Comparison of ENCODE assay signal across 10 cellular contexts in the genomic region with DNA sequence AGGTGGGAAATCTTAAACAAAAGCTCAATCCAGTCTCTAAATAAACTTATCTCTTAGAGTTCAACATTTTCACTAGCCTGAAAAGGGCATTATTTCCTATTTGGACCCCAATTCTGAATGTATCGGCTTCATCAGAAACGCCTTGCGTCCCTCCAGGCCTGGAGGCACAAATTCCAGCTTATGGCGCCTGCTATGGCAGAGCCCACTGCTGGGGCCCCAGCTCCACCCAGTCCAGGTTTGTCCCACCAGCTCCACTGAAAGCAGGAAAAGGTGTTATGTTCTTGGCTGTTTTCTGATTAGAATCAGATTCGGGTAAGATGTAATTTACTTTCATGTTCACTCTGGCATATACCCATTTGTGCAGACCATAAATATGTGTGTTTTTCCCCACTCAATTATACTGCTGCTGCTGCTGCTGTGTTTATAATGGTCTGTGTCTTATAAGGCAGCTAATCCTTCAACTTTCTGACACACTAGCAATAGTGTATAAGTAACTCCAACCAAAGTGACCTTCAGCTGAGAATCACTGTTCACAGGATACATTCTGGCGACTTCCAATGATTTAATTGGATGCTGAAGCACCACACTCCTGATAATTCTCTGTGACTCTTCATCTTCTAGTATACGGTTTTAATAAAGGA. TPM values are rescaled to one million over a fixed set of nuclear protein-coding genes. Genes with fewer than 3 reads are reported as not detected.
A peak's percentile ranks its signal among the peaks of the same experiment; 100 is the strongest.
DNase-seq lines count a peak whose midpoint lies in the region; ATAC-seq, FAIRE-seq and TF ChIP-seq lines count a peak whose summit lies in the region.
"Had no signal": no experiment of that assay in that cellular context is flagged by ENCODE, and none has a peak within 500 bp of the region (broad histone marks: within the 10 kb centered on the region; RNA-seq: fewer than 3 reads in every experiment).

No MANE protein-coding gene starts in this region.

- no peak overlapping the region for H4K8ac ChIP-seq in H9 (replicated peaks; ENCODE audit: insufficient read length, low read depth, low read length)

- DNase-seq in HCT116 (ENCODE audit: low read depth, low spot score): no peak
- DNase-seq in K562 (ENCODE audit: extremely low read depth in 1 of 4, low spot score in 3 of 4): no peak
- DNase-seq in NCI-H2081 treated with DMSO at 0.1 percent for 48 hours (lab: John Stamatoyannopoulos, UW): no peak
- DNase-seq in H9: no peak
- DNase-seq in ecto neural progenitor cell (ENCODE audit: low spot score): no peak
- DNase-seq: activated CD8-positive, alpha-beta memory T cell treated with anti-CD3 and anti-CD28 coated beads, Interleukin-2, amount 10 ng/mL, durations not matched to agents 7 days and 5 days had no signal

- no peak for TF ChIP-seq EP300 in K562 (IDR thresholded peaks at IDR 0.05; ENCODE audit: low read length)

- H3K23ac ChIP-seq in H9 (ENCODE audit: insufficient read length, low read depth, low read length): no peak overlapping the region

- RAD21 ChIA-PET in HCT116 (lab: Charles Lee; ENCODE audit: low non-redundant PET in 1 of 2, low total read pairs in 2 of 2, uncharacterized antibody in 2 of 2, unreplicated experiment in 2 of 2): no interaction called here

- no peak overlapping the region for H2AK5ac ChIP-seq in H9 (ENCODE audit: insufficient read length, low read length)

- intact Hi-C loops in HCT116 (cut with micrococcal nuclease) (loop anchor here (5.0 kb wide), 1 partner anchor 823 kb away; no protein-coding TSS in a partner anchor), K562 (cut with micrococcal nuclease) (no loop called here)

- H3K27ac ChIP-seq in 22Rv1 (peak overlapping the region; percentile 90), HCT116 (ENCODE audit: low read depth, low read length) (no peak overlapping the region), K562 (ENCODE audit: extremely low read depth, low read depth, low read length) (no peak overlapping the region), H9 (ENCODE audit: insufficient read length, low read depth, low read length) (no peak overlapping the region)

- TF ChIP-seq CTCF in 22Rv1 (IDR thresholded peaks at IDR 0.05): no peak
- no peak for TF ChIP-seq CTCF in HCT116 (IDR thresholded peaks at IDR 0.05 in 2 of 3, conservative IDR thresholded peaks at IDR 0.05 in 1 of 3; ENCODE audit: borderline replicate concordance in 1 of 3, insufficient read depth in 1 of 3, low read depth in 2 of 3, low read length in 2 of 3)
- TF ChIP-seq CTCF in K562 (IDR thresholded peaks at IDR 0.05 in 2 of 3, conservative IDR thresholded peaks at IDR 0.05 in 1 of 3; ENCODE audit: insufficient read depth in 2 of 3, low read depth in 1 of 3, low read length in 3 of 3): no peak
- no peak for TF ChIP-seq CTCF in H9 (conservative IDR thresholded peaks at IDR 0.05)

- in situ Hi-C loops in K562 (cut with MboI): no loop called here

- no peak overlapping the region for H4K91ac ChIP-seq in H9 (ENCODE audit: insufficient read length, low read depth, low read length)

- TF ChIP-seq RAD21 in HCT116 (IDR thresholded peaks at IDR 0.05; ENCODE audit: low read depth) (no peak), K562 (CRISPR knock-in tag; conservative IDR thresholded peaks at IDR 0.05 in 1 of 2, IDR thresholded peaks at IDR 0.05 in 1 of 2) (no peak)

- CTCF ChIA-PET in HCT116 (lab: Charles Lee) (no interaction called here), K562 (lab: Yijun Ruan, JAX; ENCODE audit: low intra/inter-chr PET ratio) (no interaction called here)

- H3T11ph ChIP-seq in H9 (ENCODE audit: low read length): no peak overlapping the region

- no peaks in the 10 kb centered on the region for H3K9me1 ChIP-seq in K562 (ENCODE audit: control insufficient read depth, insufficient read depth, low read length)

- H3K79me2 ChIP-seq in HCT116 (ENCODE audit: insufficient read depth, low read length) (peaks cover 55% of the 10 kb centered on the region), K562 (ENCODE audit: control insufficient read depth, insufficient read depth, low read length) (peaks cover 45% of the 10 kb centered on the region), H9 (ENCODE audit: insufficient read depth, low read length) (peaks cover 7% of the 10 kb centered on the region; the same call in 1 of the 2 replicates)

- H3K4me1 ChIP-seq in HCT116 (ENCODE audit: control insufficient read depth in 1 of 2, insufficient read depth in 2 of 2, low read length in 2 of 2) (peaks cover 4 to 41% of the 10 kb centered on the region in 2 experiments; a peak in 3 of 4 replicates), K562 (replicated peaks in 1 of 2; ENCODE audit: control insufficient read depth in 2 of 2, insufficient read depth in 2 of 2, low read length in 2 of 2) (peaks cover 15 to 21% of the 10 kb centered on the region in 2 experiments; a peak in 3 of 5 replicates), mononuclear cell (ENCODE audit: insufficient read depth, low read length) (peaks cover 58% of the 10 kb centered on the region), H9 (ENCODE audit: insufficient read depth, low read length) (peaks cover 9% of the 10 kb centered on the region; the same call in 1 of the 2 replicates)

- no peak overlapping the region for H3K56ac ChIP-seq in H9 (ENCODE audit: insufficient read length, low read depth, low read length)

- POLR2A ChIA-PET in HCT116 (lab: Charles Lee): no interaction called here
- POLR2A ChIA-PET in K562 (lab: Yijun Ruan, JAX): interaction anchor here (0.5 to 1.3 kb wide), 6 partner anchors 9 to 72 kb away, joined by 3 to 4 read pairs (median 3); no protein-coding TSS in a partner anchor

- H3K9me3 ChIP-seq in HCT116 (ENCODE audit: control insufficient read depth in 1 of 2, insufficient read depth in 1 of 2, low read depth in 1 of 2, low read length in 2 of 2) (no peaks in the 10 kb centered on the region), K562 (replicated peaks; ENCODE audit: control insufficient read depth, insufficient read depth, low read depth, low read length) (no peaks in the 10 kb centered on the region), mononuclear cell (ENCODE audit: low read depth, low read length) (no peaks in the 10 kb centered on the region), H9 (ENCODE audit: control insufficient read depth, low read depth, low read length) (no peaks in the 10 kb centered on the region)

- H3K23me2 ChIP-seq in H9 (ENCODE audit: insufficient read length, low read depth, low read length, poor library complexity, severe bottlenecking): peaks cover 8% of the 10 kb centered on the region

- no peak for FAIRE-seq in K562 (lab: Jason Lieb, UNC)
- FAIRE-seq: GM19239 had no signal

- peaks cover 12 to 21% (median 16%) of the 10 kb centered on the region in 3 experiments; a peak in 6 of 7 replicates for H3K36me3 Mint-ChIP-seq in H9 (ENCODE audit: insufficient read depth in 1 of 3, low read depth in 3 of 3)
- H3K36me3 Mint-ChIP-seq: activated CD8-positive, alpha-beta memory T cell treated with anti-CD3 and anti-CD28 coated beads, Interleukin-2, amount 10 ng/mL, durations not matched to agents 7 days and 5 days had no signal

- H3K4me1 Mint-ChIP-seq in H9: peaks cover 36 to 40% of the 10 kb centered on the region in 2 experiments

- no peak for TF ChIP-seq POLR2A in HCT116 (IDR thresholded peaks at IDR 0.05; ENCODE audit: borderline replicate concordance, extremely low read depth, insufficient read depth, insufficient read length)
- no peak for TF ChIP-seq POLR2A in K562 (conservative IDR thresholded peaks at IDR 0.05)

- H3K36me3 ChIP-seq in HCT116 (ENCODE audit: control insufficient read depth in 1 of 2, insufficient read depth in 2 of 2, low read length in 2 of 2): 0 out of 4 replicates have a peak, but pooled peaks cover 0 to 2% of the 10 kb centered on the region in 2 experiments
- H3K36me3 ChIP-seq in K562 (ENCODE audit: control insufficient read depth, insufficient read depth, low read length): no peaks in the 10 kb centered on the region

- no peak overlapping the region for H3K4me2 ChIP-seq in HCT116 (ENCODE audit: low read length)
- H3K4me2 ChIP-seq in K562 (ENCODE audit: insufficient read depth, low read length): peak overlapping the region; percentile 8; the same call in 1 of the 2 replicates
- H3K4me2 ChIP-seq in H9 (ENCODE audit: insufficient read depth, insufficient read length, low read length): no peak overlapping the region

- no peak overlapping the region for H3K4me3 ChIP-seq in HCT116 (replicated peaks in 1 of 2; ENCODE audit: low read depth in 1 of 2, low read length in 2 of 2)
- H3K4me3 ChIP-seq in K562: no peak overlapping the region
- H3K4me3 ChIP-seq in mononuclear cell (ENCODE audit: low read length): peak overlapping the region; percentile 7

- no peaks in the 10 kb centered on the region for H3K9me3 Mint-ChIP-seq in H9

- H4K5ac ChIP-seq in H9 (ENCODE audit: insufficient read length, low read depth, low read length): no peak overlapping the region

- peaks cover 2% of the 10 kb centered on the region for H3K27me3 Mint-ChIP-seq in H9 (ENCODE audit: low read depth)
- H3K27me3 Mint-ChIP-seq: activated CD8-positive, alpha-beta memory T cell treated with anti-CD3 and anti-CD28 coated beads, Interleukin-2, amount 10 ng/mL, durations not matched to agents 7 days and 5 days had no signal

- no peak overlapping the region; a peak in 1 of 5 replicates for H3K4me3 Mint-ChIP-seq in H9
- H3K4me3 Mint-ChIP-seq: activated CD8-positive, alpha-beta memory T cell treated with anti-CD3 and anti-CD28 coated beads, Interleukin-2, amount 10 ng/mL, durations not matched to agents 7 days and 5 days had no signal

- no peak overlapping the region for H2AFZ ChIP-seq in HCT116 (ENCODE audit: low read depth, low read length, poor library complexity, severe bottlenecking)
- no peak overlapping the region for H2AFZ ChIP-seq in K562 (ENCODE audit: low read depth, low read length)
- no peak overlapping the region for H2AFZ ChIP-seq in H9 (ENCODE audit: low read length)

- peaks cover 3% of the 10 kb centered on the region for H3K79me1 ChIP-seq in H9 (ENCODE audit: insufficient read depth, low read depth, low read length, poor library complexity, severe bottlenecking)

- H2BK12ac ChIP-seq in H9 (ENCODE audit: insufficient read length, low read depth, low read length): no peak overlapping the region

- H3K18ac ChIP-seq in H9 (ENCODE audit: insufficient read length, low read depth, low read length): no peak overlapping the region

- H2BK120ac ChIP-seq in H9 (ENCODE audit: low read depth, low read length, poor library complexity, severe bottlenecking): no peak overlapping the region

- no peaks in the 10 kb centered on the region for H4K20me1 ChIP-seq in HCT116 (ENCODE audit: insufficient read depth)
- no peaks in the 10 kb centered on the region; the same call in 1 of the 2 replicates for H4K20me1 ChIP-seq in K562 (replicated peaks; ENCODE audit: control insufficient read depth, insufficient read depth, low read length)
- H4K20me1 ChIP-seq in H9 (ENCODE audit: control insufficient read depth, insufficient read depth, insufficient read length): peaks cover 4% of the 10 kb centered on the region

- H3K14ac ChIP-seq in H9 (ENCODE audit: insufficient read depth, low read length): no peak overlapping the region

- H3K9me2 ChIP-seq in HCT116 (ENCODE audit: insufficient read depth): no peaks in the 10 kb centered on the region

- H3K27me3 ChIP-seq in HCT116 (ENCODE audit: insufficient read depth, low read length): no peaks in the 10 kb centered on the region
- no peaks in the 10 kb centered on the region for H3K27me3 ChIP-seq in K562 (ENCODE audit: control insufficient read depth in 2 of 2, insufficient read depth in 2 of 2, low read length in 2 of 2)
- no peaks in the 10 kb centered on the region for H3K27me3 ChIP-seq in mononuclear cell (ENCODE audit: insufficient read depth, low read length)
- no peaks in the 10 kb centered on the region for H3K27me3 ChIP-seq in H9 (ENCODE audit: insufficient read depth, low read length)

- H3K9ac ChIP-seq in HCT116 (ENCODE audit: low read length) (no peak overlapping the region), K562 (ENCODE audit: insufficient read depth in 1 of 2, low read depth in 2 of 2, low read length in 2 of 2) (0 out of 4 replicates have a peak overlapping the region, but pooled peaks of 1 of the 2 experiments have one; percentile 20), H9 (ENCODE audit: extremely low read depth, insufficient read length, low read length) (no peak overlapping the region)

- TSS peak; percentile 17 for BruUV-seq in HCT116 (replicated peaks; lab: Mats Ljungman, UMichigan)
- TSS peak; percentile 14 for BruUV-seq in K562 (replicated peaks; lab: Mats Ljungman, UMichigan)

- ATAC-seq in HCT116: no peak
- ATAC-seq in K562: no peak; the same call in 2 of the 3 replicates
- ATAC-seq in GM21390 (IDR thresholded peaks at IDR 0.05; ENCODE audit: unreplicated experiment): no peak

- no peak overlapping the region for H2BK20ac ChIP-seq in H9 (ENCODE audit: low read depth, low read length, poor library complexity, severe bottlenecking)

- H3K27ac Mint-ChIP-seq in H9: no peak overlapping the region

- WGBS in K562 (ENCODE audit: insufficient coverage, low coverage, missing lambda C conversion rate): 61% methylated on average over 7 of the region's 7 CpGs
- no CpG with 5 or more reads among the region's 7 CpGs for WGBS in H9 (ENCODE audit: extremely low coverage, insufficient read length, low lambda C conversion rate)

- H2BK15ac ChIP-seq in H9 (ENCODE audit: low read depth, low read length): no peak overlapping the region

- no peak overlapping the region for H3K4ac ChIP-seq in H9 (ENCODE audit: low read depth, low read length)

- no peak overlapping the region for H2BK5ac ChIP-seq in H9 (ENCODE audit: insufficient read length, low read length)

RNA-seq across cellular contexts. Expression of a gene that starts 6.4 kb away (rescaled TPM):
- total RNA-seq in HCT116 (2021; ENCODE audit: unreplicated experiment): 9.2 TPM
- polyA plus RNA-seq in HCT116 (2012): 4.4 and 6.0 TPM in 2 replicates
- total RNA-seq in K562 (2011; cell fraction: chromatin; rRNA removed; ENCODE audit: low replicate concordance): 1.6 and 2.0 TPM in 2 replicates
- total RNA-seq in K562 (2011; cell fraction: nucleolus; rRNA removed): 2.4 and 2.7 TPM in 2 replicates
- 1.5 and 1.7 TPM in 2 replicates for total RNA-seq in K562 (2011; cell fraction: nucleoplasm; rRNA removed)
- total RNA-seq in K562 (2014; rRNA removed): 1.2 and 1.4 TPM in 2 replicates
- 0.51 and 0.54 TPM in 2 replicates for total RNA-seq in K562 (2014; rRNA removed; fragmentation: Illumina TruSeq; extraction: Trizol)
- 0.36 and 0.41 TPM in 2 replicates for total RNA-seq in K562 (2015; rRNA removed; fragmentation: Illumina TruSeq; extraction: Trizol)
- 3.9 and 4.6 TPM in 2 replicates for total RNA-seq in K562 (2021)
- 0.47 and 0.49 TPM in 2 replicates for polyA plus RNA-seq in K562 (2011; rRNA removed)
- 0.22 and 0.63 TPM in 2 replicates for polyA plus RNA-seq in K562 (2011; cell fraction: cytosol; rRNA removed)
- 0.56 and 1.0 TPM in 2 replicates for polyA plus RNA-seq in K562 (2011; cell fraction: nucleus; rRNA removed)
- 1.6 and 2.8 TPM in 2 replicates for polyA plus RNA-seq in K562 (2012)
- polyA plus RNA-seq in K562 (2014; fragmentation: Illumina TruSeq; extraction: Trizol): 0.83 and 1.1 TPM in 2 replicates
- under 1 TPM; 0.53 to 0.63 TPM for polyA plus RNA-seq in K562 (2014; fragmentation: Nextera tagmentation; extraction: Ambion mirVana)
- polyA plus RNA-seq in K562 (2014; rRNA removed): 1.2 and 1.3 TPM in 2 replicates
- 0.46 and 0.66 TPM in 2 replicates for polyA minus RNA-seq in K562 (2011; rRNA and poly(A)+ RNA removed)
- 1.0 and 1.5 TPM in 2 replicates for polyA minus RNA-seq in K562 (2011; cell fraction: cytosol; rRNA and poly(A)+ RNA removed)
- 2.0 and 2.2 TPM in 2 replicates for polyA minus RNA-seq in K562 (2011; cell fraction: nucleus; rRNA and poly(A)+ RNA removed)
- 48.1 TPM for total RNA-seq in mononuclear cell
- total RNA-seq in H9 (2021): 10.0 and 10.1 TPM in 2 replicates
